8 cellular contexts compared by ENCODE assay signal in genomic region chr22:49305215-49305965, GRCh38.
DNase-seq lines count a peak whose midpoint lies in the region; ATAC-seq and TF ChIP-seq lines count a peak whose summit lies in the region.

No MANE protein-coding gene starts in this region.

- ATAC-seq in activated T-cell treated with anti-CD3 and anti-CD28 coated beads, Interleukin-2, amount 50 U/mL, for 4 hours: peak; percentile 54 to 70
- ATAC-seq in Right ventricle myocardium inferior (peak; percentile 77), psoas muscle (peak in 2 of 4 donors; percentile 57 to 79), GM19351 (IDR thresholded peaks at IDR 0.05; ENCODE audit: unreplicated experiment) (no peak)

- no peak overlapping the region for H3K27ac ChIP-seq in psoas muscle
- H3K27ac ChIP-seq in vagina: no peak overlapping the region

- H3K36me3 Mint-ChIP-seq in activated T-cell treated with anti-CD3 and anti-CD28 coated beads, Interleukin-2, amount 50 U/mL, for 4 hours (ENCODE audit: insufficient read depth): no peaks in the 10 kb centered on the region

- H3K9me3 Mint-ChIP-seq in activated T-cell treated with anti-CD3 and anti-CD28 coated beads, Interleukin-2, amount 50 U/mL, for 4 hours: no peaks in the 10 kb centered on the region

- H3K36me3 ChIP-seq in psoas muscle (ENCODE audit: insufficient read depth in 1 of 2, low read depth in 1 of 2): no peaks in the 10 kb centered on the region
- H3K36me3 ChIP-seq in vagina: no peaks in the 10 kb centered on the region

- H3K27me3 ChIP-seq in psoas muscle (ENCODE audit: insufficient read depth in 3 of 3, low read length in 2 of 3): peaks cover 0 to 12% (median 4%) of the 10 kb centered on the region in 3 donors
- H3K27me3 ChIP-seq in vagina: no peaks in the 10 kb centered on the region

- H3K4me3 ChIP-seq in psoas muscle (no peak overlapping the region), vagina (no peak overlapping the region)

- H3K4me1 ChIP-seq in psoas muscle (no peaks in the 10 kb centered on the region), vagina (no peaks in the 10 kb centered on the region)

- peak; percentile 69 for TF ChIP-seq CTCF in psoas muscle (IDR thresholded peaks at IDR 0.05)
- peak; percentile 60 to 66 (median 60) for TF ChIP-seq CTCF in vagina (IDR thresholded peaks at IDR 0.05)

- peak; percentile 21 for DNase-seq in NCI-H2107 treated with DMSO at 0.1 percent for 48 hours (lab: John Stamatoyannopoulos, UW; ENCODE audit: unreplicated experiment)
- DNase-seq in NCI-H2107 (lab: John Stamatoyannopoulos, UW): no peak
- peak; percentile 80 for DNase-seq in NCI-H748 (lab: John Stamatoyannopoulos, UW; ENCODE audit: unreplicated experiment)
- peak; percentile 52 for DNase-seq in activated T-cell treated with anti-CD3 and anti-CD28 coated beads, Interleukin-2, amount 50 U/mL, for 4 hours
- peak; percentile 80 for DNase-seq in Right ventricle myocardium inferior (ENCODE audit: missing footprints)
- peak in 1 of 2 donors; percentile 41 for DNase-seq in psoas muscle
- DNase-seq in vagina (ENCODE audit: extremely low spot score in 2 of 2): peak; percentile 64 to 89

- H3K4me1 Mint-ChIP-seq in activated T-cell treated with anti-CD3 and anti-CD28 coated beads, Interleukin-2, amount 50 U/mL, for 4 hours (ENCODE audit: low read depth): no peaks in the 10 kb centered on the region

- 15 to 17% (median 16%) methylated on average over 18 to 20 of the region's 20 CpGs for WGBS in psoas muscle, 3 donors

- H3K4me3 Mint-ChIP-seq in activated T-cell treated with anti-CD3 and anti-CD28 coated beads, Interleukin-2, amount 50 U/mL, for 4 hours: no peak overlapping the region

- no peak for TF ChIP-seq POLR2A in vagina (IDR thresholded peaks at IDR 0.05)

- no peaks in the 10 kb centered on the region for H3K9me3 ChIP-seq in psoas muscle
- H3K9me3 ChIP-seq in vagina: no peaks in the 10 kb centered on the region

- intact Hi-C loops in Right ventricle myocardium inferior (cut with DNase I) (loop anchor here (10.0 kb wide), 1 partner anchor 731 kb away; no protein-coding TSS in a partner anchor), psoas muscle (cut with DNase I) (loop anchor here (5.0 to 10.0 kb wide), 2 partner anchors 721 to 728 kb away; no protein-coding TSS in a partner anchor), vagina (cut with DNase I) (no loop called here)

- H3K27me3 Mint-ChIP-seq in activated T-cell treated with anti-CD3 and anti-CD28 coated beads, Interleukin-2, amount 50 U/mL, for 4 hours (ENCODE audit: low read depth): peaks cover 34% of the 10 kb centered on the region
